32 cellular contexts compared by ENCODE assay signal in the genomic region with DNA sequence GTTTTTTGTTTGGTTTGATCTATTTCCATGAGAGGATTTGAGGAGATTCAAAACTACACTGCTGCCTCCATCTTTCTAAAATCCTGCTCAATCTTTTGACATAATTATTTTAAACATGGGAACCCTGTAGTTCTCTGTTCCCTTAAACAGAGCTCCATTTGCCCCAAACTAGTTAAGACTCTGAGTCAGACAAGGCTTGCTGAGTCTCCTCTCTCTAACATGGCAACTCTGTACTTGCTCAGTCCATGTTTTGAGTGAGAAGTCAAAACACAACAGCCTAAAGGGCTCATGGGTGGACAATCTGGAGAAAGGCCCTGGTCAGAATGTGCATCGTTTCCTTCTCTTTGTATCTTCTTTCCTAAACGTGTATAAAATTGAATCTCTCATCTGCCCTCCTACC. TPM values are rescaled to one million over a fixed set of nuclear protein-coding genes. Genes with fewer than 3 reads are reported as not detected.
DNase-seq lines count a peak whose midpoint lies in the region; ATAC-seq and TF ChIP-seq lines count a peak whose summit lies in the region.
"Had no signal": no experiment of that assay in that cellular context is flagged by ENCODE, and none has a peak within 500 bp of the region (broad histone marks: within the 10 kb centered on the region; RNA-seq: fewer than 3 reads in every experiment).

No MANE protein-coding gene starts in this region.

- ATAC-seq in activated naive CD4-positive, alpha-beta T cell treated with anti-CD3 and anti-CD28 coated beads, Interleukin-2, amount 50 U/mL, for 72 hours, result peak; percentile 28 to 31
- peak; percentile 10 for ATAC-seq in GM21515 (IDR thresholded peaks at IDR 0.05; ENCODE audit: unreplicated experiment)
- ATAC-seq in stimulated activated memory B cell treated with anti-CD40 and anti-IgM and Interleukin-4, amounts not matched to agents 10 μg/mL and 1 μg/mL and 100 μg/mL, for 72 hours, result no peak
- ATAC-seq: CD8-positive, alpha-beta T cell; HCT116; lower lobe of right lung; naive thymus-derived CD8-positive, alpha-beta T cell; right lobe of liver had no signal

- H4K20me1 ChIP-seq in OCI-LY3 (ENCODE audit: insufficient read depth, low read length), result no peaks in the 10 kb centered on the region

- H3K9me3 ChIP-seq in OCI-LY3 (ENCODE audit: insufficient read depth, low read length), result no peaks in the 10 kb centered on the region
- H3K9me3 ChIP-seq: BE2C, lower lobe of right lung, prostate gland, right lobe of liver, spleen, transverse colon had no signal

- peak overlapping the region; percentile 75 for H3K4me2 ChIP-seq in OCI-LY3 (ENCODE audit: low read length)

- peak overlapping the region; percentile 65 to 73 for H3K27ac Mint-ChIP-seq in activated naive CD4-positive, alpha-beta T cell treated with anti-CD3 and anti-CD28 coated beads, Interleukin-2, amount 50 U/mL, for 72 hours
- peak overlapping the region; percentile 84 for H3K27ac Mint-ChIP-seq in stimulated activated memory B cell treated with anti-CD40 and anti-IgM and Interleukin-4, amounts not matched to agents 10 μg/mL and 1 μg/mL and 100 μg/mL, for 72 hours
- H3K27ac Mint-ChIP-seq: CD8-positive, alpha-beta T cell had no signal

- no peaks in the 10 kb centered on the region for H3K27me3 Mint-ChIP-seq in stimulated activated memory B cell treated with anti-CD40 and anti-IgM and Interleukin-4, amounts not matched to agents 10 μg/mL and 1 μg/mL and 100 μg/mL, for 72 hours

- H2AFZ ChIP-seq in OCI-LY3 (ENCODE audit: low read depth, low read length), result no peak overlapping the region

- H3K36me3 Mint-ChIP-seq in activated naive CD4-positive, alpha-beta T cell treated with anti-CD3 and anti-CD28 coated beads, Interleukin-2, amount 50 U/mL, for 72 hours, result no peaks in the 10 kb centered on the region
- H3K36me3 Mint-ChIP-seq in stimulated activated memory B cell treated with anti-CD40 and anti-IgM and Interleukin-4, amounts not matched to agents 10 μg/mL and 1 μg/mL and 100 μg/mL, for 72 hours, result no peaks in the 10 kb centered on the region
- H3K36me3 Mint-ChIP-seq: CD8-positive, alpha-beta T cell; naive thymus-derived CD8-positive, alpha-beta T cell had no signal

- peak overlapping the region; percentile 98 for H3K27ac ChIP-seq in OCI-LY3 (ENCODE audit: low read length)
- H3K27ac ChIP-seq: epithelial cell of prostate, lower lobe of right lung, prostate gland, right lobe of liver, spleen, transverse colon had no signal

- H3K79me2 ChIP-seq in OCI-LY3 (ENCODE audit: low read length), result no peaks in the 10 kb centered on the region

- H3K9ac ChIP-seq in OCI-LY3 (ENCODE audit: low read length), result peak overlapping the region; percentile 74

- no peak overlapping the region for H3K4me3 Mint-ChIP-seq in stimulated activated memory B cell treated with anti-CD40 and anti-IgM and Interleukin-4, amounts not matched to agents 10 μg/mL and 1 μg/mL and 100 μg/mL, for 72 hours
- H3K4me3 Mint-ChIP-seq: CD8-positive, alpha-beta T cell; naive thymus-derived CD8-positive, alpha-beta T cell had no signal

- H3K4me1 Mint-ChIP-seq in stimulated activated memory B cell treated with anti-CD40 and anti-IgM and Interleukin-4, amounts not matched to agents 10 μg/mL and 1 μg/mL and 100 μg/mL, for 72 hours, result peaks cover 35% of the 10 kb centered on the region

- H3K9me3 Mint-ChIP-seq in activated naive CD4-positive, alpha-beta T cell treated with anti-CD3 and anti-CD28 coated beads, Interleukin-2, amount 50 U/mL, for 72 hours, result no peaks in the 10 kb centered on the region
- H3K9me3 Mint-ChIP-seq in stimulated activated memory B cell treated with anti-CD40 and anti-IgM and Interleukin-4, amounts not matched to agents 10 μg/mL and 1 μg/mL and 100 μg/mL, for 72 hours, result no peaks in the 10 kb centered on the region
- H3K9me3 Mint-ChIP-seq: CD8-positive, alpha-beta T cell; naive thymus-derived CD8-positive, alpha-beta T cell had no signal

- TF ChIP-seq CTCF in OCI-LY3 (IDR thresholded peaks at IDR 0.05; ENCODE audit: low read depth, low read length), result no peak

- peak overlapping the region; percentile 56 for H3K4me3 ChIP-seq in OCI-LY3 (ENCODE audit: low read length)
- H3K4me3 ChIP-seq: lower lobe of right lung, prostate gland, right lobe of liver, SK-N-MC, spleen, transverse colon had no signal

- H3K36me3 ChIP-seq in OCI-LY3 (replicated peaks; ENCODE audit: low read depth, low read length), result no peaks in the 10 kb centered on the region
- H3K36me3 ChIP-seq: BE2C, lower lobe of right lung, prostate gland, right lobe of liver, spleen, transverse colon had no signal

- DNase-seq in activated naive CD4-positive, alpha-beta T cell treated with anti-CD3 and anti-CD28 coated beads, Interleukin-2, amount 50 U/mL, for 72 hours (ENCODE audit: low spot score in 2 of 2), result no peak
- no peak for DNase-seq in activated naive CD4-positive, alpha-beta T cell treated with Interleukin-2 at 50 U/mL for 16 hours
- no peak for DNase-seq in amniotic stem cell (lab: John Stamatoyannopoulos, UW)
- DNase-seq in NCI-H146 treated with DMSO at 0.1 percent for 48 hours (lab: John Stamatoyannopoulos, UW; ENCODE audit: unreplicated experiment), result no peak
- DNase-seq: activated CD4-positive, CD25-positive, alpha-beta regulatory T cell; activated naive CD4-positive, alpha-beta T cell treated with anti-CD3 and anti-CD28 coated beads, Interleukin-2, amount 50 U/mL, for 16 hours; aorta; BE2C; CD8-positive, alpha-beta T cell; DMS 273 treated with DMSO at 0.1 percent for 48 hours; effector CD8-positive, alpha-beta T cell; EL; hippocampal formation; lower lobe of right lung; naive thymus-derived CD8-positive, alpha-beta T cell; NCI-H1048; NCI-H1694; NCI-H446 treated with DMSO at 0.1 percent for 48 hours; occipital lobe; OCI-M1; right lobe of liver; spleen; transverse colon had no signal

- H3K27me3 ChIP-seq in OCI-LY3 (ENCODE audit: low read depth, low read length), result no peaks in the 10 kb centered on the region
- H3K27me3 ChIP-seq: BE2C, right lobe of liver had no signal

- peaks cover 46% of the 10 kb centered on the region for H3K4me1 ChIP-seq in OCI-LY3 (ENCODE audit: low read length)
- H3K4me1 ChIP-seq: BE2C, lower lobe of right lung, prostate gland, right lobe of liver had no signal

RNA-seq across cellular contexts. Expression of gene STAMBP, which starts 7.1 kb away (rescaled TPM):
- 100 to 1,000 TPM in 1 of 2 donors, 10 to 100 TPM in 1; 76.0 to 110 TPM for total RNA-seq in activated naive CD4-positive, alpha-beta T cell treated with anti-CD3 and anti-CD28 coated beads, Interleukin-2, amount 50 U/mL, for 72 hours

RNA-seq across cellular contexts. Expression of gene C2orf78, which starts 37.7 kb away (rescaled TPM):
- total RNA-seq in activated naive CD4-positive, alpha-beta T cell treated with anti-CD3 and anti-CD28 coated beads, Interleukin-2, amount 50 U/mL, for 72 hours, result not detected
- total RNA-seq: aorta; CD8-positive, alpha-beta T cell; HT-29; lower lobe of right lung; mononuclear cell; naive thymus-derived CD8-positive, alpha-beta T cell; occipital lobe; spleen; transverse colon had no signal

RNA-seq across cellular contexts. Expression of gene DUSP11, which starts 41.8 kb away (rescaled TPM):
- 10 to 100 TPM; 31.0 to 31.1 TPM for total RNA-seq in activated naive CD4-positive, alpha-beta T cell treated with anti-CD3 and anti-CD28 coated beads, Interleukin-2, amount 50 U/mL, for 72 hours
